In genomic region chr17:6713130-6713917, GRCh38 we compare ENCODE assay signal across 9 cellular contexts. TPM values are rescaled to one million over a fixed set of nuclear protein-coding genes. Genes with fewer than 3 reads are reported as not detected.
A peak's percentile ranks its signal among the peaks of the same experiment; 100 is the strongest.
DNase-seq lines count a peak whose midpoint lies in the region; ATAC-seq, FAIRE-seq and TF ChIP-seq lines count a peak whose summit lies in the region.
"Had no signal": no experiment of that assay in that cellular context is flagged by ENCODE, and none has a peak within 500 bp of the region (broad histone marks: within the 10 kb centered on the region; RNA-seq: fewer than 3 reads in every experiment).

SLC13A5 (minus strand) TSS chr17:6713369; CDS start chr17:6713333, 36 bp downstream.

- no peaks in the 10 kb centered on the region for H3K9me1 ChIP-seq in K562 (ENCODE audit: control insufficient read depth, insufficient read depth, low read length)

- H3K9ac ChIP-seq in BLaER1, result no peak within 1 kb of the TSS
- H3K9ac ChIP-seq in HUES48 (ENCODE audit: low read depth, low read length), result no peak within 1 kb of the TSS
- H3K9ac ChIP-seq in K562 (ENCODE audit: insufficient read depth in 1 of 2, low read depth in 2 of 2, low read length in 2 of 2), result no peak within 1 kb of the TSS; a peak in 1 of 4 replicates

- peak; percentile 17 to 90 (median 44); a peak in 4 of 6 replicates for TF ChIP-seq CTCF in K562 (IDR thresholded peaks at IDR 0.05 in 2 of 3, conservative IDR thresholded peaks at IDR 0.05 in 1 of 3; ENCODE audit: insufficient read depth in 2 of 3, low read depth in 1 of 3, low read length in 3 of 3)
- peak in 3 of 6 experiments; percentile 3 to 33 (median 10) for TF ChIP-seq CTCF in upper lobe of left lung (IDR thresholded peaks at IDR 0.05)

- no peaks in the 10 kb centered on the region for H3K36me3 ChIP-seq in BLaER1
- no peaks in the 10 kb centered on the region for H3K36me3 ChIP-seq in HUES48 (ENCODE audit: control insufficient read depth, insufficient read depth, low read length)
- H3K36me3 ChIP-seq in K562 (ENCODE audit: control insufficient read depth, insufficient read depth, low read length), result no peaks in the 10 kb centered on the region
- no peaks in the 10 kb centered on the region for H3K36me3 ChIP-seq in upper lobe of left lung

- H4K20me1 ChIP-seq in BLaER1 (peaks cover 6% of the 10 kb centered on the region; the same call in 1 of the 2 replicates), K562 (replicated peaks; ENCODE audit: control insufficient read depth, insufficient read depth, low read length) (no peaks in the 10 kb centered on the region)

- TF ChIP-seq POLR2A in K562 (conservative IDR thresholded peaks at IDR 0.05) (no peak), upper lobe of left lung (IDR thresholded peaks at IDR 0.05) (no peak)

- no peak within 1 kb of the TSS for H2AFZ ChIP-seq in K562 (ENCODE audit: low read depth, low read length)

- FAIRE-seq in K562 (lab: Jason Lieb, UNC), result no peak

- H3K4me3 ChIP-seq in BLaER1, result peak within 1 kb of the TSS; percentile 57
- peak within 1 kb of the TSS; percentile 60 for H3K4me3 ChIP-seq in HUES48 (ENCODE audit: low read depth, low read length)
- H3K4me3 ChIP-seq in K562, result no peak within 1 kb of the TSS
- H3K4me3 ChIP-seq in upper lobe of left lung, result peak within 1 kb of the TSS in 3 of 4 donors; percentile 12 to 36 (median 19)

- ATAC-seq in K562, result peak; percentile 91
- ATAC-seq in upper lobe of left lung (ENCODE audit: low FRiP score in 2 of 2), result peak; percentile 23 to 53

- POLR2A ChIA-PET in K562 (lab: Yijun Ruan, JAX), result interaction anchor here (0.8 kb wide), 1 partner anchor 15 kb away, joined by 3 read pairs; no protein-coding TSS in a partner anchor

- no peak within 1 kb of the TSS for H3K27ac ChIP-seq in BLaER1
- peak within 1 kb of the TSS; percentile 12 for H3K27ac ChIP-seq in HUES48 (ENCODE audit: low read depth, low read length)
- H3K27ac ChIP-seq in K562 (ENCODE audit: extremely low read depth, low read depth, low read length), result no peak within 1 kb of the TSS
- H3K27ac ChIP-seq in upper lobe of left lung, result no peak within 1 kb of the TSS

- BruUV-seq in K562 (replicated peaks; lab: Mats Ljungman, UMichigan), result no TSS peak

- WGBS in K562 (ENCODE audit: insufficient coverage, low coverage, missing lambda C conversion rate), result 18% methylated on average over 31 of the region's 71 CpGs
- 2% methylated on average over 19 to 38 of the region's 71 CpGs for WGBS in upper lobe of left lung, 2 donors

- peak; percentile 22 to 59 (median 42) for DNase-seq in K562 (ENCODE audit: extremely low read depth in 1 of 4, low spot score in 3 of 4)
- DNase-seq in iris pigment epithelial cell (ENCODE audit: low read depth), result peak; percentile 10
- DNase-seq in upper lobe of left lung, result peak in 1 of 2 donors; percentile 81
- no peak for DNase-seq in NCI-H446 treated with DMSO at 0.1 percent for 48 hours (lab: John Stamatoyannopoulos, UW)
- DNase-seq in stimulated activated naive CD4-positive, alpha-beta T cell (lab: John Stamatoyannopoulos, UW), result no peak
- no peak for DNase-seq in SIG-M5 (lab: John Stamatoyannopoulos, UW)

- H3K79me2 ChIP-seq in K562 (ENCODE audit: control insufficient read depth, insufficient read depth, low read length), result no peaks in the 10 kb centered on the region

- H3K4me2 ChIP-seq in BLaER1 (peak within 1 kb of the TSS; percentile 79), K562 (ENCODE audit: insufficient read depth, low read length) (peak within 1 kb of the TSS; percentile 37)

- CTCF ChIA-PET in K562 (lab: Yijun Ruan, JAX; ENCODE audit: low intra/inter-chr PET ratio), result no interaction called here

- in situ Hi-C loops in K562 (cut with MboI), result no loop called here

- H3K4me1 ChIP-seq in BLaER1 (peaks cover 21% of the 10 kb centered on the region), HUES48 (ENCODE audit: control insufficient read depth, insufficient read depth, low read length) (peaks cover 10% of the 10 kb centered on the region), K562 (replicated peaks in 1 of 2; ENCODE audit: control insufficient read depth in 2 of 2, insufficient read depth in 2 of 2, low read length in 2 of 2) (peaks cover 0 to 14% of the 10 kb centered on the region in 2 experiments; a peak in 2 of 5 replicates), upper lobe of left lung (peaks cover 8 to 23% (median 17%) of the 10 kb centered on the region in 4 donors)

- TF ChIP-seq EP300 in K562 (IDR thresholded peaks at IDR 0.05; ENCODE audit: low read length), result no peak
- no peak for TF ChIP-seq EP300 in upper lobe of left lung (IDR thresholded peaks at IDR 0.05)

- no peak for TF ChIP-seq RAD21 in K562 (CRISPR knock-in tag; conservative IDR thresholded peaks at IDR 0.05 in 1 of 2, IDR thresholded peaks at IDR 0.05 in 1 of 2)

- peaks cover 12% of the 10 kb centered on the region for H3K9me3 ChIP-seq in BLaER1
- H3K9me3 ChIP-seq in HUES48 (ENCODE audit: control insufficient read depth, insufficient read depth, low read length), result peaks cover 3% of the 10 kb centered on the region; the same call in 1 of the 2 replicates
- H3K9me3 ChIP-seq in K562 (replicated peaks; ENCODE audit: control insufficient read depth, insufficient read depth, low read depth, low read length), result no peaks in the 10 kb centered on the region
- H3K9me3 ChIP-seq in upper lobe of left lung, result peaks cover 0 to 3% (median 0%) of the 10 kb centered on the region in 4 donors

- intact Hi-C loops in K562 (cut with micrococcal nuclease), result no loop called here

- H3K27me3 ChIP-seq in BLaER1, result peaks cover 29% of the 10 kb centered on the region
- H3K27me3 ChIP-seq in HUES48 (ENCODE audit: control insufficient read depth, insufficient read depth, low read length), result peaks cover 33% of the 10 kb centered on the region
- peaks cover 0 to 17% of the 10 kb centered on the region in 2 experiments; a peak in 2 of 5 replicates for H3K27me3 ChIP-seq in K562 (ENCODE audit: control insufficient read depth in 2 of 2, insufficient read depth in 2 of 2, low read length in 2 of 2)
- H3K27me3 ChIP-seq in upper lobe of left lung, result peaks cover 0 to 21% (median 4%) of the 10 kb centered on the region in 4 donors

TF ChIP-seq in K562, 482 proteins besides CTCF, POLR2A, EP300 and RAD21:
- TF ChIP-seq NFE2L1 (tag; IDR thresholded peaks at IDR 0.05; ENCODE audit: borderline replicate concordance, low read depth) (no peak), ZBTB7A (IDR thresholded peaks at IDR 0.05; ENCODE audit: borderline replicate concordance, control insufficient read depth, low read depth, low read length) (peak; percentile 46; the same call in 1 of the 2 replicates)

RNA-seq across cellular contexts. Expression of gene SLC13A5, which starts in this region (rescaled TPM):
- total RNA-seq in K562 (2011; cell fraction: chromatin; rRNA removed; ENCODE audit: low replicate concordance), result not detected in 2 replicates
- total RNA-seq in K562 (2011; cell fraction: nucleolus; rRNA removed), result not detected in 2 replicates
- total RNA-seq in K562 (2011; cell fraction: nucleoplasm; rRNA removed), result not detected in 2 replicates
- total RNA-seq in K562 (2014; rRNA removed) (not detected in 2 replicates), K562 (2014; rRNA removed; fragmentation: Illumina TruSeq; extraction: Trizol) (not detected in 2 replicates), K562 (2015; rRNA removed; fragmentation: Illumina TruSeq; extraction: Trizol) (not detected in 2 replicates), K562 (2021) (0.04 and 0.09 TPM in 2 replicates), upper lobe of left lung (under 1 TPM in 2 of 6 donors, not detected in 4; 0.09 to 0.27 TPM)
- polyA plus RNA-seq in K562 (2011; rRNA removed) (0.09 TPM in 1 of 2 replicates, not detected in the other), K562 (2014; fragmentation: Illumina TruSeq; extraction: Trizol) (not detected in 2 replicates), K562 (2014; fragmentation: Nextera tagmentation; extraction: Ambion mirVana) (not detected), K562 (2014; rRNA removed) (not detected in 2 replicates)
- polyA plus RNA-seq in K562 (2011; cell fraction: cytosol; rRNA removed), result not detected in 2 replicates
- 0.01 TPM in 1 of 2 replicates, not detected in the other for polyA plus RNA-seq in K562 (2011; cell fraction: nucleus; rRNA removed)
- polyA plus RNA-seq in K562 (2012), result 0.15 TPM in 1 of 2 replicates, not detected in the other
- not detected in 2 replicates for polyA minus RNA-seq in K562 (2011; rRNA and poly(A)+ RNA removed)
- 3.8 TPM in 1 of 2 replicates, not detected in the other for polyA minus RNA-seq in K562 (2011; cell fraction: cytosol; rRNA and poly(A)+ RNA removed)
- not detected in 2 replicates for polyA minus RNA-seq in K562 (2011; cell fraction: nucleus; rRNA and poly(A)+ RNA removed)
- total RNA-seq: lower leg skin had no signal

Comparison
In these comparisons a context has a peak if more than half of its experiments do, and no peak if none do; other contexts are left out.
1. Peak in ATAC-seq and H3K4me3 ChIP-seq in upper lobe of left lung; RNA of the gene not detected or under 1 TPM.
2. DNase-seq: peak in K562 (4 of 4) and iris pigment epithelial cell (single experiment); none in NCI-H446 treated with DMSO at 0.1 percent for 48 hours (single experiment), stimulated activated naive CD4-positive, alpha-beta T cell (0 of 6) and SIG-M5 (single experiment).